ENCODE assay signal across 23 cellular contexts in genomic region chr12:125003021-125003420, GRCh38. TPM values are rescaled to one million over a fixed set of nuclear protein-coding genes. Genes with fewer than 3 reads are reported as not detected.
DNase-seq lines count a peak whose midpoint lies in the region; ATAC-seq and TF ChIP-seq lines count a peak whose summit lies in the region.
"Had no signal": no experiment of that assay in that cellular context is flagged by ENCODE, and none has a peak within 500 bp of the region (broad histone marks: within the 10 kb centered on the region; RNA-seq: fewer than 3 reads in every experiment).

No MANE protein-coding gene starts in this region.

- no CpG with 5 or more reads among the region's 9 CpGs for WGBS in mesendoderm (ENCODE audit: extremely low coverage, insufficient coverage, low lambda C conversion rate)
- WGBS in trophoblast cell (ENCODE audit: extremely low coverage, insufficient coverage, insufficient read length) = no CpG with 5 or more reads among the region's 9 CpGs

- no peak overlapping the region for H2BK120ac ChIP-seq in mesendoderm (ENCODE audit: low read depth, low read length)
- H2BK120ac ChIP-seq in trophoblast cell (ENCODE audit: insufficient read depth, low read length, poor library complexity) = no peak overlapping the region

- H3K36me3 ChIP-seq in OCI-LY7 (ENCODE audit: insufficient read depth, low read length) (peaks cover 89% of the 10 kb centered on the region), mesendoderm (ENCODE audit: control insufficient read depth, insufficient read depth, low read length) (no peaks in the 10 kb centered on the region), trophoblast cell (ENCODE audit: control insufficient read depth in 1 of 2, insufficient read depth in 2 of 2, low read length in 2 of 2) (peaks cover 0 to 3% of the 10 kb centered on the region in 2 experiments), vagina (no peaks in the 10 kb centered on the region)

- peak overlapping the region; percentile 3 for H3K27ac Mint-ChIP-seq in activated naive CD8-positive, alpha-beta T cell treated with anti-CD3 and anti-CD28 coated beads, Interleukin-2, amount 10 ng/mL, durations not matched to agents 7 days and 5 days
- no peak overlapping the region for H3K27ac Mint-ChIP-seq in activated naive CD8-positive, alpha-beta T cell treated with anti-CD3 and anti-CD28 coated beads, Interleukin-2, amount 50 U/mL, for 24 hours
- H3K27ac Mint-ChIP-seq: H9 had no signal

- no peak overlapping the region for H3K14ac ChIP-seq in trophoblast cell (ENCODE audit: low read length)

- peaks cover 17% of the 10 kb centered on the region for H3K36me3 Mint-ChIP-seq in activated naive CD8-positive, alpha-beta T cell treated with anti-CD3 and anti-CD28 coated beads, Interleukin-2, amount 10 ng/mL, durations not matched to agents 7 days and 5 days
- H3K36me3 Mint-ChIP-seq in activated naive CD8-positive, alpha-beta T cell treated with anti-CD3 and anti-CD28 coated beads, Interleukin-2, amount 50 U/mL, for 24 hours (ENCODE audit: low read depth) = peaks cover 22% of the 10 kb centered on the region
- H3K36me3 Mint-ChIP-seq: CD4-positive, alpha-beta memory T cell had no signal

- TF ChIP-seq POLR2A in vagina (IDR thresholded peaks at IDR 0.05) = no peak

- H3K23ac ChIP-seq in mesendoderm (ENCODE audit: low read length) (no peak overlapping the region), trophoblast cell (ENCODE audit: low read length) (no peak overlapping the region)

- H4K8ac ChIP-seq in mesendoderm (ENCODE audit: low read depth, low read length) (no peak overlapping the region), trophoblast cell (ENCODE audit: low read depth, low read length) (no peak overlapping the region)

- no peak overlapping the region for H4K12ac ChIP-seq in trophoblast cell (ENCODE audit: low read depth, low read length)

- H4K5ac ChIP-seq in mesendoderm (ENCODE audit: low read length) = no peak overlapping the region

- CTCF ChIA-PET in OCI-LY7 (lab: Charles Lee; ENCODE audit: unreplicated experiment) = no interaction called here

- no peak overlapping the region for H3K9ac ChIP-seq in mesendoderm (ENCODE audit: low read length)
- H3K9ac ChIP-seq in trophoblast cell (ENCODE audit: low read length) = no peak overlapping the region
- H3K9ac ChIP-seq: BLaER1 treated with 17β-estradiol and CSF1 and Interleukin-3, amounts not matched to agents 10 nM and 100 nM had no signal

- H3K4me3 ChIP-seq in OCI-LY7 (ENCODE audit: low read depth, low read length, poor library complexity, severe bottlenecking) (no peak overlapping the region), mesendoderm (ENCODE audit: low read length) (no peak overlapping the region), trophoblast cell (ENCODE audit: low read depth, low read length) (no peak overlapping the region), vagina (no peak overlapping the region)
- H3K4me3 ChIP-seq: A549; BLaER1 treated with 17β-estradiol and CSF1 and Interleukin-3, amounts not matched to agents 10 nM and 100 nM had no signal

- no peaks in the 10 kb centered on the region for H3K27me3 Mint-ChIP-seq in activated naive CD8-positive, alpha-beta T cell treated with anti-CD3 and anti-CD28 coated beads, Interleukin-2, amount 10 ng/mL, durations not matched to agents 7 days and 5 days
- H3K27me3 Mint-ChIP-seq in activated naive CD8-positive, alpha-beta T cell treated with anti-CD3 and anti-CD28 coated beads, Interleukin-2, amount 50 U/mL, for 24 hours = no peaks in the 10 kb centered on the region
- H3K27me3 Mint-ChIP-seq: CD4-positive, alpha-beta memory T cell had no signal

- no peak overlapping the region for H4K91ac ChIP-seq in trophoblast cell (ENCODE audit: low read depth, low read length)

- H2AFZ ChIP-seq in OCI-LY7 (ENCODE audit: low read length) (no peak overlapping the region), trophoblast cell (ENCODE audit: insufficient read depth, low read length, poor library complexity) (no peak overlapping the region)

- H3K4ac ChIP-seq in mesendoderm (ENCODE audit: low read depth, low read length) = no peak overlapping the region
- H3K4ac ChIP-seq in trophoblast cell (ENCODE audit: low read depth, low read length) = no peak overlapping the region

- no peak overlapping the region for H2AK5ac ChIP-seq in mesendoderm (ENCODE audit: low read length)
- H2AK5ac ChIP-seq in trophoblast cell (ENCODE audit: low read length) = no peak overlapping the region

- intact Hi-C loops in OCI-LY7 (cut with micrococcal nuclease; ENCODE audit: unreplicated experiment) = no loop called here
- intact Hi-C loops in vagina (cut with DNase I) = no loop called here

- H2BK15ac ChIP-seq in mesendoderm (replicated peaks; ENCODE audit: low read depth) = no peak overlapping the region

- H3K4me1 Mint-ChIP-seq in activated naive CD8-positive, alpha-beta T cell treated with anti-CD3 and anti-CD28 coated beads, Interleukin-2, amount 10 ng/mL, durations not matched to agents 7 days and 5 days = peaks cover 10% of the 10 kb centered on the region
- H3K4me1 Mint-ChIP-seq in activated naive CD8-positive, alpha-beta T cell treated with anti-CD3 and anti-CD28 coated beads, Interleukin-2, amount 50 U/mL, for 24 hours = peaks cover 2% of the 10 kb centered on the region
- H3K4me1 Mint-ChIP-seq: H9 had no signal

- H3K9me2 ChIP-seq in OCI-LY7 (ENCODE audit: insufficient read depth, low read length) = no peaks in the 10 kb centered on the region

- TF ChIP-seq CTCF in OCI-LY7 (conservative IDR thresholded peaks at IDR 0.05; ENCODE audit: low read length) (no peak), vagina (IDR thresholded peaks at IDR 0.05) (no peak)

- peak overlapping the region; percentile 37 for H3K4me2 ChIP-seq in OCI-LY7 (ENCODE audit: low read length)
- no peak overlapping the region for H3K4me2 ChIP-seq in mesendoderm (ENCODE audit: low read length)
- no peak overlapping the region for H3K4me2 ChIP-seq in trophoblast cell (ENCODE audit: low read length)
- H3K4me2 ChIP-seq: A549; BLaER1 treated with 17β-estradiol and CSF1 and Interleukin-3, amounts not matched to agents 10 nM and 100 nM had no signal

- H3K79me1 ChIP-seq in mesendoderm (ENCODE audit: low read length) = peaks cover 20% of the 10 kb centered on the region
- no peaks in the 10 kb centered on the region for H3K79me1 ChIP-seq in trophoblast cell (ENCODE audit: low read length)

- H3K18ac ChIP-seq in mesendoderm (ENCODE audit: low read length) (no peak overlapping the region), trophoblast cell (ENCODE audit: low read length) (no peak overlapping the region)

- H2BK5ac ChIP-seq in mesendoderm (ENCODE audit: low read length) (no peak overlapping the region), trophoblast cell (ENCODE audit: low read depth, low read length, poor library complexity) (no peak overlapping the region)

- H3K27me3 ChIP-seq in mesendoderm (ENCODE audit: insufficient read depth, low read length, poor library complexity) (no peaks in the 10 kb centered on the region), trophoblast cell (ENCODE audit: insufficient read depth, low read length) (no peaks in the 10 kb centered on the region), vagina (no peaks in the 10 kb centered on the region)
- H3K27me3 ChIP-seq: BE2C; BLaER1 treated with 17β-estradiol and CSF1 and Interleukin-3, amounts not matched to agents 10 nM and 100 nM had no signal

- H3K9me3 ChIP-seq in OCI-LY7 (ENCODE audit: low read length) (peaks cover 8% of the 10 kb centered on the region; the same call in 1 of the 2 replicates), trophoblast cell (ENCODE audit: insufficient read depth, low read depth, low read length) (peaks cover 2% of the 10 kb centered on the region), vagina (no peaks in the 10 kb centered on the region)
- H3K9me3 ChIP-seq: A549, BE2C had no signal

- POLR2A ChIA-PET in activated naive CD8-positive, alpha-beta T cell treated with anti-CD3 and anti-CD28 coated beads, Interleukin-2, amount 10 ng/mL, durations not matched to agents 7 days and 5 days (lab: Charles Lee) = no interaction called here
- POLR2A ChIA-PET in OCI-LY7 (lab: Charles Lee) = no interaction called here

- H3K9me3 Mint-ChIP-seq in activated naive CD8-positive, alpha-beta T cell treated with anti-CD3 and anti-CD28 coated beads, Interleukin-2, amount 10 ng/mL, durations not matched to agents 7 days and 5 days = no peaks in the 10 kb centered on the region
- H3K9me3 Mint-ChIP-seq in activated naive CD8-positive, alpha-beta T cell treated with anti-CD3 and anti-CD28 coated beads, Interleukin-2, amount 50 U/mL, for 24 hours = no peaks in the 10 kb centered on the region
- H3K9me3 Mint-ChIP-seq: CD4-positive, alpha-beta memory T cell had no signal

- DNase-seq in activated naive CD8-positive, alpha-beta T cell treated with anti-CD3 and anti-CD28 coated beads, Interleukin-2, amount 10 ng/mL, durations not matched to agents 7 days and 5 days = no peak
- DNase-seq in activated naive CD8-positive, alpha-beta T cell treated with anti-CD3 and anti-CD28 coated beads, Interleukin-2, amount 50 U/mL, for 24 hours = no peak
- no peak for DNase-seq in OCI-LY7 (ENCODE audit: low spot score)
- peak; percentile 40 for DNase-seq in mesendoderm
- peak; percentile 76 to 89 for DNase-seq in trophoblast cell
- DNase-seq in vagina (ENCODE audit: extremely low spot score in 2 of 2) = no peak
- DNase-seq: 8988T; ACHN; AML-193; BE2C; Calu3; CD4-positive, alpha-beta memory T cell; COR-L47; DMS53; DMS79 treated with DMSO at 0.1 percent for 48 hours; GF-D8; GOT3; H9 had no signal

- no peak overlapping the region for H2BK12ac ChIP-seq in trophoblast cell (ENCODE audit: low read length)

- H3K27ac ChIP-seq in OCI-LY7 (ENCODE audit: low read depth, low read length, poor library complexity, severe bottlenecking) (peak overlapping the region; percentile 88), mesendoderm (ENCODE audit: low read depth, low read length) (no peak overlapping the region), trophoblast cell (ENCODE audit: low read depth, low read length) (no peak overlapping the region), vagina (no peak overlapping the region)
- H3K27ac ChIP-seq: A549; BLaER1 treated with 17β-estradiol and CSF1 and Interleukin-3, amounts not matched to agents 10 nM and 100 nM had no signal

- peaks cover 35% of the 10 kb centered on the region for H4K20me1 ChIP-seq in OCI-LY7 (ENCODE audit: insufficient read depth, low read length)

- H3K4me1 ChIP-seq in OCI-LY7 (ENCODE audit: insufficient read depth, low read length, poor library complexity, severe bottlenecking) (peaks cover 87% of the 10 kb centered on the region), mesendoderm (ENCODE audit: control insufficient read depth, low read depth, low read length) (no peaks in the 10 kb centered on the region), trophoblast cell (ENCODE audit: control insufficient read depth in 1 of 2, insufficient read depth in 2 of 2, low read length in 2 of 2) (peaks cover 10% of the 10 kb centered on the region in 2 experiments), vagina (no peaks in the 10 kb centered on the region)
- H3K4me1 ChIP-seq: A549, BE2C had no signal

- ATAC-seq in activated naive CD8-positive, alpha-beta T cell treated with anti-CD3 and anti-CD28 coated beads, Interleukin-2, amount 10 ng/mL, durations not matched to agents 7 days and 5 days (ENCODE audit: low read depth) = no peak
- ATAC-seq in activated naive CD8-positive, alpha-beta T cell treated with anti-CD3 and anti-CD28 coated beads, Interleukin-2, amount 50 U/mL, for 24 hours = no peak
- no peak for ATAC-seq in HG02571 (IDR thresholded peaks at IDR 0.05; ENCODE audit: unreplicated experiment)
- ATAC-seq in HG03039 (IDR thresholded peaks at IDR 0.05; ENCODE audit: unreplicated experiment) = no peak
- ATAC-seq: A549, HCT116 had no signal

- H3K4me3 Mint-ChIP-seq in activated naive CD8-positive, alpha-beta T cell treated with anti-CD3 and anti-CD28 coated beads, Interleukin-2, amount 10 ng/mL, durations not matched to agents 7 days and 5 days = no peak overlapping the region
- H3K4me3 Mint-ChIP-seq in activated naive CD8-positive, alpha-beta T cell treated with anti-CD3 and anti-CD28 coated beads, Interleukin-2, amount 50 U/mL, for 24 hours = no peak overlapping the region
- H3K4me3 Mint-ChIP-seq: CD4-positive, alpha-beta memory T cell; H9 had no signal

- H3K56ac ChIP-seq in mesendoderm (ENCODE audit: low read length) = no peak overlapping the region

- no TSS peak for BruUV-seq in OCI-LY7 (replicated peaks; lab: Mats Ljungman, UMichigan)

- H3K79me2 ChIP-seq in OCI-LY7 (ENCODE audit: insufficient read depth, low read depth, low read length) (peaks cover 100% of the 10 kb centered on the region), mesendoderm (ENCODE audit: control insufficient read depth, insufficient read depth, low read length) (peaks cover 34% of the 10 kb centered on the region), trophoblast cell (ENCODE audit: control insufficient read depth, insufficient read depth, low read length, poor library complexity) (no peaks in the 10 kb centered on the region)

RNA-seq across cellular contexts. Expression of gene BRI3BP, which starts 9.6 kb away (rescaled TPM):
- 10 to 100 TPM; 17.1 to 17.2 TPM for total RNA-seq in activated naive CD8-positive, alpha-beta T cell treated with anti-CD3 and anti-CD28 coated beads, Interleukin-2, amount 10 ng/mL, durations not matched to agents 7 days and 5 days
- 62.6 and 73.4 TPM in 2 replicates for total RNA-seq in OCI-LY7 (2014; rRNA removed; shearing (Covaris generic))
- total RNA-seq in OCI-LY7 (2022) (118 and 120 TPM in 2 replicates), vagina (4.4 TPM)
- 6.5 TPM for polyA plus RNA-seq in mesendoderm (2013, experiment 1 of 2)
- polyA plus RNA-seq in mesendoderm (2013, experiment 2 of 2) = 6.6 TPM
- 4.8 and 5.1 TPM in 2 replicates for polyA plus RNA-seq in trophoblast cell (2013)

RNA-seq across cellular contexts. Expression of gene DHX37, which starts 14.1 kb away (rescaled TPM):
- 10 to 100 TPM; 29.7 to 30.2 TPM for total RNA-seq in activated naive CD8-positive, alpha-beta T cell treated with anti-CD3 and anti-CD28 coated beads, Interleukin-2, amount 10 ng/mL, durations not matched to agents 7 days and 5 days
- 32.0 and 34.2 TPM in 2 replicates for total RNA-seq in OCI-LY7 (2014; rRNA removed; shearing (Covaris generic))
- total RNA-seq in OCI-LY7 (2022) (25.2 and 34.5 TPM in 2 replicates), vagina (11.3 TPM)
- polyA plus RNA-seq in mesendoderm (2013, experiment 1 of 2) = 26.3 TPM
- 26.5 TPM for polyA plus RNA-seq in mesendoderm (2013, experiment 2 of 2)
- polyA plus RNA-seq in trophoblast cell (2013) = 10.0 and 11.2 TPM in 2 replicates

Comparison
In these comparisons a context has a peak if more than half of its experiments do, and no peak if none do; other contexts are left out.
1. DNase-seq: peak in mesendoderm (single experiment) and trophoblast cell (2 of 2); none in activated naive CD8-positive, alpha-beta T cell treated with anti-CD3 and anti-CD28 coated beads, Interleukin-2, amount 10 ng/mL, durations not matched to agents 7 days and 5 days (single experiment), activated naive CD8-positive, alpha-beta T cell treated with anti-CD3 and anti-CD28 coated beads, Interleukin-2, amount 50 U/mL, for 24 hours (single experiment), OCI-LY7 (single experiment) and vagina (0 of 2).